7 cellular contexts compared by ENCODE assay signal in genomic region chr1:200535605-200536004, GRCh38.
A peak's percentile ranks its signal among the peaks of the same experiment; 100 is the strongest.
DNase-seq lines count a peak whose midpoint lies in the region; ATAC-seq and TF ChIP-seq lines count a peak whose summit lies in the region.

No MANE protein-coding gene starts in this region.

- H3K4me1 ChIP-seq in colonic mucosa = no peaks in the 10 kb centered on the region

- no peaks in the 10 kb centered on the region for H3K9me3 Mint-ChIP-seq in type B pancreatic cell

- no peaks in the 10 kb centered on the region for H3K9me3 ChIP-seq in colonic mucosa

- peak; percentile 67 for DNase-seq in Daoy (ENCODE audit: low read depth)
- peak; percentile 44 for DNase-seq in NCI-H2196 (lab: John Stamatoyannopoulos, UW; ENCODE audit: unreplicated experiment)
- peak; percentile 38 for DNase-seq in colonic mucosa
- DNase-seq in type B pancreatic cell (ENCODE audit: extremely low spot score, unreplicated experiment) = no peak
- DNase-seq in activated CD8-positive, alpha-beta memory T cell treated with anti-CD3 and anti-CD28 coated beads for 24 hours = no peak

- no peak overlapping the region for H3K4me3 Mint-ChIP-seq in type B pancreatic cell

- no peaks in the 10 kb centered on the region for H3K36me3 Mint-ChIP-seq in type B pancreatic cell

- H3K4me1 Mint-ChIP-seq in type B pancreatic cell (ENCODE audit: unreplicated experiment) = peaks cover 18% of the 10 kb centered on the region

- no peak overlapping the region for H3K27ac ChIP-seq in colonic mucosa

- no peak overlapping the region for H3K9ac ChIP-seq in colonic mucosa (ENCODE audit: low read depth in 2 of 2, low read length in 2 of 2)

- no peak overlapping the region for H3K4me3 ChIP-seq in colonic mucosa

- H3K36me3 ChIP-seq in colonic mucosa = no peaks in the 10 kb centered on the region

- H3K27me3 Mint-ChIP-seq in type B pancreatic cell = no peaks in the 10 kb centered on the region

- H3K27ac Mint-ChIP-seq in type B pancreatic cell = no peak overlapping the region

- intact Hi-C loops in colonic mucosa (cut with DNase I) = no loop called here

- H3K27me3 ChIP-seq in colonic mucosa = no peaks in the 10 kb centered on the region

- TF ChIP-seq CTCF in colonic mucosa (IDR thresholded peaks at IDR 0.05) (peak; percentile 26), type B pancreatic cell (conservative IDR thresholded peaks at IDR 0.05) (peak; percentile 46)

- ATAC-seq in GM21360 (IDR thresholded peaks at IDR 0.05; ENCODE audit: unreplicated experiment) = peak; percentile 77
- ATAC-seq in HG03378 (IDR thresholded peaks at IDR 0.05; ENCODE audit: unreplicated experiment) = no peak

Comparison
In these comparisons a context has a peak if more than half of its experiments do, and no peak if none do; other contexts are left out.
1. DNase-seq: peak in Daoy (single experiment), NCI-H2196 (single experiment) and colonic mucosa (single experiment); none in type B pancreatic cell (single experiment) and activated CD8-positive, alpha-beta memory T cell treated with anti-CD3 and anti-CD28 coated beads for 24 hours (single experiment).